ENCODE assay signal across 19 cellular contexts in the genomic region with DNA sequence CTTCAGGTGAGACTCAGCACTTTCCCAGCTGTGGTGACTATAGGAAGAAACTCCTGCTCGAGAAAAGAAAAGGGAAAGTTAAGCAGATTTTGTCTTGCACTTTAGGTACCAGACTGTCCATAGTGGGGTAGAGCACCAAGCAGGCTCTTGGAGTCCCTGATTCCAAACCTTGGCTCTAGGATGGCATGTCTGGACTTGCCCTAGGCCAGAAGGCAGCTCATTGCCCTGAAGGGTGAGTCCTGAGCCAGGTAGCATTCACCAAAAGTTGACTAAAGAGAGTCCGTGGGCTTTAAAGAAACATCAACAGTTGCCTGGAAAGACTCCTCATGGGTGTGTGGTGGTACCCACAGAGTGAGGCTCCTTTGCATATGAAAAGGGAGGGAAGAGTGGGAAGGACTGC.
DNase-seq lines count a peak whose midpoint lies in the region; ATAC-seq, FAIRE-seq and TF ChIP-seq lines count a peak whose summit lies in the region.
"Had no signal": no experiment of that assay in that cellular context is flagged by ENCODE, and none has a peak within 500 bp of the region (broad histone marks: within the 10 kb centered on the region; RNA-seq: fewer than 3 reads in every experiment).

No MANE protein-coding gene starts in this region.

- no peak overlapping the region for H3K14ac ChIP-seq in IMR-90 (replicated peaks; ENCODE audit: low read depth, low read length)

- no peak for ATAC-seq in DND-41 (ENCODE audit: insufficient read depth, low read depth)
- no peak for ATAC-seq in IMR-90 (ENCODE audit: low read depth)
- ATAC-seq in GM19455 (IDR thresholded peaks at IDR 0.05; ENCODE audit: unreplicated experiment): no peak
- ATAC-seq: K562 had no signal

- H3K4me1 ChIP-seq in DND-41 (ENCODE audit: insufficient read depth, low read length): no peaks in the 10 kb centered on the region
- no peaks in the 10 kb centered on the region for H3K4me1 ChIP-seq in IMR-90 (ENCODE audit: control insufficient read depth, insufficient read depth, low read length)
- H3K4me1 ChIP-seq in mammary epithelial cell (ENCODE audit: insufficient read depth, low read length): peaks cover 13% of the 10 kb centered on the region
- H3K4me1 ChIP-seq in keratinocyte (ENCODE audit: control insufficient read depth, extremely low read depth, insufficient read depth, low read length): peaks cover 6% of the 10 kb centered on the region

- 80% methylated on average over 1 of the region's 2 CpGs; no CpG with 5 or more reads in 1 of the 2 experiments for WGBS in IMR-90 (ENCODE audit: extremely low coverage in 2 of 2, insufficient read length in 1 of 2), 2 experiments
- 100% methylated on average over 1 of the region's 2 CpGs for WGBS in mammary epithelial cell (ENCODE audit: low coverage, missing lambda C conversion rate)

- H4K20me1 ChIP-seq in DND-41 (ENCODE audit: insufficient read depth, low read length) (no peaks in the 10 kb centered on the region), IMR-90 (ENCODE audit: insufficient read depth, low read length) (no peaks in the 10 kb centered on the region), mammary epithelial cell (ENCODE audit: insufficient read depth, low read length) (no peaks in the 10 kb centered on the region), keratinocyte (ENCODE audit: control insufficient read depth, extremely low read depth, insufficient read depth, low read length) (no peaks in the 10 kb centered on the region)

- no peaks in the 10 kb centered on the region for H3K79me1 ChIP-seq in IMR-90 (ENCODE audit: low read depth in 1 of 2, low read length in 2 of 2)

- intact Hi-C loops in IMR-90 (cut with micrococcal nuclease) (no loop called here), mammary epithelial cell (cut with micrococcal nuclease) (no loop called here)

- no peak overlapping the region for H4K91ac ChIP-seq in IMR-90 (ENCODE audit: insufficient read depth, low read depth, low read length)

- H2AK9ac ChIP-seq in IMR-90 (replicated peaks; ENCODE audit: low read depth, low read length, poor library complexity): no peak overlapping the region

- H3K4ac ChIP-seq in IMR-90 (ENCODE audit: low read depth, low read length): no peak overlapping the region

- H3K9ac ChIP-seq in DND-41 (ENCODE audit: low read depth, low read length): no peak overlapping the region
- no peak overlapping the region for H3K9ac ChIP-seq in IMR-90 (ENCODE audit: low read depth, low read length)
- H3K9ac ChIP-seq in mammary epithelial cell (ENCODE audit: insufficient read depth, low read length): no peak overlapping the region
- H3K9ac ChIP-seq in keratinocyte (ENCODE audit: control insufficient read depth, extremely low read depth, insufficient read depth, low read length): no peak overlapping the region

- CTCF ChIA-PET in IMR-90 (lab: Yijun Ruan, JAX): no interaction called here
- CTCF ChIA-PET in mammary epithelial cell (lab: Charles Lee; ENCODE audit: low non-redundant PET): interaction anchor here (0.7 kb wide), 1 partner anchor 710 kb away, joined by 4 read pairs; no protein-coding TSS in a partner anchor

- H3K79me2 ChIP-seq in DND-41 (ENCODE audit: insufficient read depth, low read length) (no peaks in the 10 kb centered on the region), mammary epithelial cell (ENCODE audit: insufficient read depth, low read length) (no peaks in the 10 kb centered on the region), keratinocyte (ENCODE audit: control insufficient read depth, insufficient read depth, low read length) (no peaks in the 10 kb centered on the region)

- no peak overlapping the region for H4K5ac ChIP-seq in IMR-90 (ENCODE audit: low read depth, low read length)

- no peak for TF ChIP-seq RAD21 in IMR-90 (IDR thresholded peaks at IDR 0.05; ENCODE audit: low read length)

- dilution Hi-C loops in IMR-90 (cut with HindIII; ENCODE audit: low sequenced_read_pairs, unreplicated experiment): no loop called here
- dilution Hi-C loops in mammary epithelial cell (cut with HindIII; ENCODE audit: low sequenced_read_pairs): no loop called here
- dilution Hi-C loops in keratinocyte (cut with MboI; ENCODE audit: extremely low pct_ligation_motif_present, low sequenced_read_pairs): no loop called here

- BruUV-seq in IMR-90 (replicated peaks; lab: Mats Ljungman, UMichigan) (no TSS peak), mammary epithelial cell (replicated peaks; lab: Mats Ljungman, UMichigan) (no TSS peak)

- no peaks in the 10 kb centered on the region for H3K9me3 ChIP-seq in DND-41 (ENCODE audit: insufficient read depth, low read length, severe bottlenecking)
- H3K9me3 ChIP-seq in IMR-90 (ENCODE audit: control insufficient read depth, insufficient read depth, low read length): no peaks in the 10 kb centered on the region
- no peaks in the 10 kb centered on the region for H3K9me3 ChIP-seq in mammary epithelial cell (replicated peaks; ENCODE audit: insufficient read depth, low read length)
- H3K9me3 ChIP-seq in keratinocyte (ENCODE audit: control insufficient read depth, low read depth, low read length): no peaks in the 10 kb centered on the region

- H2AK5ac ChIP-seq in IMR-90 (ENCODE audit: low read depth, low read length): no peak overlapping the region

- H3K36me3 ChIP-seq in DND-41 (ENCODE audit: insufficient read depth, low read length): no peaks in the 10 kb centered on the region
- H3K36me3 ChIP-seq in IMR-90 (ENCODE audit: control insufficient read depth, insufficient read depth, low read length): no peaks in the 10 kb centered on the region
- H3K36me3 ChIP-seq in mammary epithelial cell (ENCODE audit: insufficient read depth, low read length): no peaks in the 10 kb centered on the region
- no peaks in the 10 kb centered on the region for H3K36me3 ChIP-seq in keratinocyte (ENCODE audit: control insufficient read depth in 2 of 2, extremely low read depth in 1 of 2, insufficient read depth in 2 of 2, low read length in 2 of 2)

- in situ Hi-C loops in IMR-90 (cut with MboI; ENCODE audit: low sequenced_read_pairs): no loop called here
- in situ Hi-C loops in mammary epithelial cell (cut with MboI; ENCODE audit: low sequenced_read_pairs in 2 of 2): no loop called here

- POLR2A ChIA-PET in IMR-90 (lab: Charles Lee; ENCODE audit: unreplicated experiment): interaction anchor here (0.6 kb wide), 1 partner anchor 24 kb away, joined by 4 read pairs; no protein-coding TSS in a partner anchor

- peak; percentile 32 for FAIRE-seq in keratinocyte (lab: Jason Lieb, UNC)
- FAIRE-seq: K562 had no signal

- no peak overlapping the region for H2BK15ac ChIP-seq in IMR-90 (ENCODE audit: low read depth, low read length)

- peak overlapping the region; percentile 22; the same call in 1 of the 2 replicates for H2AFZ ChIP-seq in DND-41 (ENCODE audit: low read depth, low read length)
- H2AFZ ChIP-seq in IMR-90 (replicated peaks; ENCODE audit: low read length, poor library complexity): peak overlapping the region; percentile 62
- peak overlapping the region; percentile 86 for H2AFZ ChIP-seq in mammary epithelial cell (ENCODE audit: low read depth, low read length)
- H2AFZ ChIP-seq in keratinocyte (ENCODE audit: control insufficient read depth, low read length): peak overlapping the region; percentile 3

- H3K18ac ChIP-seq in IMR-90 (ENCODE audit: low read depth, low read length): no peak overlapping the region

- no peak overlapping the region for H2BK5ac ChIP-seq in IMR-90 (ENCODE audit: low read depth, low read length, poor library complexity, severe bottlenecking)

- no peak overlapping the region for H3K23ac ChIP-seq in IMR-90 (ENCODE audit: low read depth, low read length)

- H3K4me3 ChIP-seq in DND-41 (ENCODE audit: low read depth in 1 of 2, low read length in 2 of 2) (no peak overlapping the region), IMR-90 (ENCODE audit: insufficient read depth, low read depth, low read length) (no peak overlapping the region), mammary epithelial cell (replicated peaks in 1 of 3; ENCODE audit: insufficient read depth in 1 of 3, low read depth in 2 of 3, low read length in 3 of 3) (no peak overlapping the region), keratinocyte (ENCODE audit: control insufficient read depth in 2 of 3, extremely low read depth in 1 of 3, insufficient read depth in 2 of 3, low read depth in 1 of 3, low read length in 3 of 3) (no peak overlapping the region)
- H3K4me3 ChIP-seq: K562 had no signal

- no peak overlapping the region for H3K56ac ChIP-seq in IMR-90 (ENCODE audit: extremely low read depth, insufficient read depth, low read length)

- H3K27me3 ChIP-seq in DND-41 (ENCODE audit: insufficient read depth, low read length, poor library complexity) (no peaks in the 10 kb centered on the region), IMR-90 (ENCODE audit: control insufficient read depth, insufficient read depth, low read length) (no peaks in the 10 kb centered on the region), mammary epithelial cell (ENCODE audit: insufficient read depth, low read length) (no peaks in the 10 kb centered on the region), keratinocyte (ENCODE audit: control insufficient read depth, extremely low read depth, insufficient read depth, low read length) (no peaks in the 10 kb centered on the region)

- H3K27ac ChIP-seq in DND-41 (ENCODE audit: low read length): no peak overlapping the region
- H3K27ac ChIP-seq in IMR-90 (ENCODE audit: insufficient read depth, low read length): no peak overlapping the region
- H3K27ac ChIP-seq in mammary epithelial cell (ENCODE audit: insufficient read depth, low read depth, low read length): peak overlapping the region; percentile 12
- H3K27ac ChIP-seq in keratinocyte (ENCODE audit: control insufficient read depth, insufficient read depth, low read length): no peak overlapping the region

- 0 out of 4 replicates have a peak overlapping the region, but pooled peaks of 1 of the 2 experiments have one; percentile 14 for H4K8ac ChIP-seq in IMR-90 (ENCODE audit: low read depth in 2 of 2, low read length in 2 of 2)

- H3K4me2 ChIP-seq in DND-41 (ENCODE audit: insufficient read depth, low read length) (no peak overlapping the region), IMR-90 (ENCODE audit: low read depth, low read length) (no peak overlapping the region), mammary epithelial cell (ENCODE audit: insufficient read depth, low read depth, low read length) (no peak overlapping the region), keratinocyte (ENCODE audit: control insufficient read depth, extremely low read depth, insufficient read depth, low read depth, low read length) (peak overlapping the region; percentile 3)

- H3K9me1 ChIP-seq in IMR-90 (ENCODE audit: insufficient read depth, low read length) (no peaks in the 10 kb centered on the region), keratinocyte (ENCODE audit: control insufficient read depth, extremely low read depth, insufficient read depth, low read length) (no peaks in the 10 kb centered on the region)

- no peak for DNase-seq in DND-41
- no peak for DNase-seq in IMR-90
- peak; percentile 70 for DNase-seq in mammary epithelial cell
- DNase-seq in keratinocyte (ENCODE audit: low read depth, low spot score): peak; percentile 17
- no peak for DNase-seq in NOMO-1 treated with dmso at 0.1 percent for 144 hours (lab: John Stamatoyannopoulos, UW; ENCODE audit: unreplicated experiment)
- no peak for DNase-seq in medulla oblongata (ENCODE audit: extremely low spot score)
- DNase-seq: CD4-positive, CD25-positive, alpha-beta regulatory T cell; COR-L47; DMS79; H9; HFFc6; NCI-H1092 treated with DMSO at 0.1 percent for 48 hours; NCI-H1436 treated with DMSO at 0.1 percent for 48 hours; NCI-H1930; NCI-H226; NCI-H524; Right ventricle myocardium superior had no signal

- TF ChIP-seq POLR2A in IMR-90 (IDR thresholded peaks at IDR 0.05; ENCODE audit: low read depth, low read length): no peak

- H2BK20ac ChIP-seq in IMR-90 (ENCODE audit: low read depth, low read length): no peak overlapping the region

- TF ChIP-seq CTCF in DND-41 (IDR thresholded peaks at IDR 0.05; ENCODE audit: borderline replicate concordance, extremely low read depth, low read length, poor library complexity, severe bottlenecking) (no peak), IMR-90 (conservative IDR thresholded peaks at IDR 0.05; ENCODE audit: low read depth, low read length) (no peak), mammary epithelial cell (conservative IDR thresholded peaks at IDR 0.05 in 1 of 2, IDR thresholded peaks at IDR 0.05 in 1 of 2; ENCODE audit: extremely low read depth in 1 of 2, insufficient read depth in 1 of 2, low read depth in 1 of 2, low read length in 2 of 2) (no peak), keratinocyte (optimal IDR thresholded peaks at IDR 0.05 in 1 of 3, IDR thresholded peaks at IDR 0.05 in 1 of 3, conservative IDR thresholded peaks at IDR 0.05 in 1 of 3; ENCODE audit: extremely low read depth in 1 of 3, insufficient read depth in 2 of 3, low read length in 3 of 3) (no peak)

- no peak overlapping the region for H2BK120ac ChIP-seq in IMR-90 (ENCODE audit: low read depth, low read length)

Comparison
In these comparisons a context has a peak if more than half of its experiments do, and no peak if none do; other contexts are left out.
1. DNase-seq: peak in mammary epithelial cell (single experiment) and keratinocyte (single experiment); none in DND-41 (single experiment), IMR-90 (single experiment), NOMO-1 treated with dmso at 0.1 percent for 144 hours (single experiment) and medulla oblongata (single experiment).
2. H2AFZ ChIP-seq: peak in every context shown above with its lines; median percentile 86 in mammary epithelial cell; 62 in IMR-90; 22 in DND-41; 3 in keratinocyte.